Comparison of ENCODE assay signal across 2 cellular contexts in the genomic region with DNA sequence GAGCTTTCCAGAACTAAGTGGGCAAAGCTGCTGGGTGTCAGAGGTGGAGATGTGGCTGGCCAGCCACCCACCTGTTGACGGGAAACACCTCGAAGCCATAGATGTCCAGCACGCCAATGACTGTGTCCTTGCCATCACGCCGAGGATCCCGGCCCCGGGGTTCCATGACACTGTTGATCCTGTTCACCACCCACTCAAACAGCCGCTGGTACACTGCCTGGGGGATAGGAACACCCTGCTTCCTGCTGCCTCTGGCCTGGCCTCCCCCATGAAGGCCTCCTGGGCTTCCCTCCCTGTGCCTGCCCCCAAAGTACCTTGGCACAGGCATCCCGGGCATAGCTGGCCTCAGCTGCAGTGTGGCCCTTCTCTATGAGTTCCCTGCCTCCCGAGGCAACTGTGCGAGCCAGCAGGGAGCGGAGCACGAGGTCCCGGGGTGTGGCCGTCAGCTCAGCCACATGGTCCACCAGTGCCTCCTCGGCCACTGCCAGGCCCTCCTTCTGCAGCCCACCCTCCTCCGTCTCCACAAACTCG.
A peak's percentile ranks its signal among the peaks of the same experiment; 100 is the strongest.
TF ChIP-seq lines count a peak whose summit lies in the region.

No MANE protein-coding gene starts in this region.

TF ChIP-seq in IMR-90, 13 proteins besides CTCF, POLR2A, EP300 and RAD21:
- TF ChIP-seq MXI1 (IDR thresholded peaks at IDR 0.05; ENCODE audit: borderline replicate concordance, low read depth, low read length) (no peak), SMC3 (IDR thresholded peaks at IDR 0.05; ENCODE audit: low read depth, low read length) (no peak), FOS (IDR thresholded peaks at IDR 0.05; ENCODE audit: low read depth, low read length) (no peak), CEBPB (IDR thresholded peaks at IDR 0.05; ENCODE audit: low read depth, low read length) (no peak), CHD1 (IDR thresholded peaks at IDR 0.05; ENCODE audit: low read depth, low read length) (no peak), RFX5 (IDR thresholded peaks at IDR 0.05; ENCODE audit: low read depth, low read length) (no peak), BHLHE40 (IDR thresholded peaks at IDR 0.05; ENCODE audit: low read depth, low read length) (no peak), MAZ (IDR thresholded peaks at IDR 0.05; ENCODE audit: borderline replicate concordance, low read depth, low read length) (no peak), NFE2L2 (IDR thresholded peaks at IDR 0.05; ENCODE audit: low read depth, low read length) (no peak)
- TF ChIP-seq, protein P1, sequence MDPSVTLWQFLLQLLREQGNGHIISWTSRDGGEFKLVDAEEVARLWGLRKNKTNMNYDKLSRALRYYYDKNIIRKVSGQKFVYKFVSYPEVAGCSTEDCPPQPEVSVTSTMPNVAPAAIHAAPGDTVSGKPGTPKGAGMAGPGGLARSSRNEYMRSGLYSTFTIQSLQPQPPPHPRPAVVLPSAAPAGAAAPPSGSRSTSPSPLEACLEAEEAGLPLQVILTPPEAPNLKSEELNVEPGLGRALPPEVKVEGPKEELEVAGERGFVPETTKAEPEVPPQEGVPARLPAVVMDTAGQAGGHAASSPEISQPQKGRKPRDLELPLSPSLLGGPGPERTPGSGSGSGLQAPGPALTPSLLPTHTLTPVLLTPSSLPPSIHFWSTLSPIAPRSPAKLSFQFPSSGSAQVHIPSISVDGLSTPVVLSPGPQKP (IDR thresholded peaks at IDR 0.05; ENCODE audit: borderline replicate concordance, low read depth, low read length): no peak
- TF ChIP-seq, protein P2, sequence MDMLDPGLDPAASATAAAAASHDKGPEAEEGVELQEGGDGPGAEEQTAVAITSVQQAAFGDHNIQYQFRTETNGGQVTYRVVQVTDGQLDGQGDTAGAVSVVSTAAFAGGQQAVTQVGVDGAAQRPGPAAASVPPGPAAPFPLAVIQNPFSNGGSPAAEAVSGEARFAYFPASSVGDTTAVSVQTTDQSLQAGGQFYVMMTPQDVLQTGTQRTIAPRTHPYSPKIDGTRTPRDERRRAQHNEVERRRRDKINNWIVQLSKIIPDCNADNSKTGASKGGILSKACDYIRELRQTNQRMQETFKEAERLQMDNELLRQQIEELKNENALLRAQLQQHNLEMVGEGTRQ (IDR thresholded peaks at IDR 0.05; ENCODE audit: low read depth, low read length): no peak
TF ChIP-seq in IMR-90: peak in this region for 0.

TF ChIP-seq in HepG2, 621 proteins besides CTCF, POLR2A, EP300 and RAD21:
- TF ChIP-seq ZNF263 (CRISPR knock-in tag; IDR thresholded peaks at IDR 0.05): no peak
- TF ChIP-seq, protein P3, sequence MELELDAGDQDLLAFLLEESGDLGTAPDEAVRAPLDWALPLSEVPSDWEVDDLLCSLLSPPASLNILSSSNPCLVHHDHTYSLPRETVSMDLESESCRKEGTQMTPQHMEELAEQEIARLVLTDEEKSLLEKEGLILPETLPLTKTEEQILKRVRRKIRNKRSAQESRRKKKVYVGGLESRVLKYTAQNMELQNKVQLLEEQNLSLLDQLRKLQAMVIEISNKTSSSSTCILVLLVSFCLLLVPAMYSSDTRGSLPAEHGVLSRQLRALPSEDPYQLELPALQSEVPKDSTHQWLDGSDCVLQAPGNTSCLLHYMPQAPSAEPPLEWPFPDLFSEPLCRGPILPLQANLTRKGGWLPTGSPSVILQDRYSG (CRISPR knock-in tag; IDR thresholded peaks at IDR 0.05): no peak
- TF ChIP-seq, protein P4, sequence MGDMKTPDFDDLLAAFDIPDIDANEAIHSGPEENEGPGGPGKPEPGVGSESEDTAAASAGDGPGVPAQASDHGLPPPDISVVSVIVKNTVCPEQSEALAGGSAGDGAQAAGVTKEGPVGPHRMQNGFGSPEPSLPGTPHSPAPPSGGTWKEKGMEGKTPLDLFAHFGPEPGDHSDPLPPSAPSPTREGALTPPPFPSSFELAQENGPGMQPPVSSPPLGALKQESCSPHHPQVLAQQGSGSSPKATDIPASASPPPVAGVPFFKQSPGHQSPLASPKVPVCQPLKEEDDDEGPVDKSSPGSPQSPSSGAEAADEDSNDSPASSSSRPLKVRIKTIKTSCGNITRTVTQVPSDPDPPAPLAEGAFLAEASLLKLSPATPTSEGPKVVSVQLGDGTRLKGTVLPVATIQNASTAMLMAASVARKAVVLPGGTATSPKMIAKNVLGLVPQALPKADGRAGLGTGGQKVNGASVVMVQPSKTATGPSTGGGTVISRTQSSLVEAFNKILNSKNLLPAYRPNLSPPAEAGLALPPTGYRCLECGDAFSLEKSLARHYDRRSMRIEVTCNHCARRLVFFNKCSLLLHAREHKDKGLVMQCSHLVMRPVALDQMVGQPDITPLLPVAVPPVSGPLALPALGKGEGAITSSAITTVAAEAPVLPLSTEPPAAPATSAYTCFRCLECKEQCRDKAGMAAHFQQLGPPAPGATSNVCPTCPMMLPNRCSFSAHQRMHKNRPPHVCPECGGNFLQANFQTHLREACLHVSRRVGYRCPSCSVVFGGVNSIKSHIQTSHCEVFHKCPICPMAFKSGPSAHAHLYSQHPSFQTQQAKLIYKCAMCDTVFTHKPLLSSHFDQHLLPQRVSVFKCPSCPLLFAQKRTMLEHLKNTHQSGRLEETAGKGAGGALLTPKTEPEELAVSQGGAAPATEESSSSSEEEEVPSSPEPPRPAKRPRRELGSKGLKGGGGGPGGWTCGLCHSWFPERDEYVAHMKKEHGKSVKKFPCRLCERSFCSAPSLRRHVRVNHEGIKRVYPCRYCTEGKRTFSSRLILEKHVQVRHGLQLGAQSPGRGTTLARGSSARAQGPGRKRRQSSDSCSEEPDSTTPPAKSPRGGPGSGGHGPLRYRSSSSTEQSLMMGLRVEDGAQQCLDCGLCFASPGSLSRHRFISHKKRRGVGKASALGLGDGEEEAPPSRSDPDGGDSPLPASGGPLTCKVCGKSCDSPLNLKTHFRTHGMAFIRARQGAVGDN (CRISPR knock-in tag; IDR thresholded peaks at IDR 0.05): peak; percentile 23
